ENCODE assay signal across 16 cellular contexts in the genomic region with DNA sequence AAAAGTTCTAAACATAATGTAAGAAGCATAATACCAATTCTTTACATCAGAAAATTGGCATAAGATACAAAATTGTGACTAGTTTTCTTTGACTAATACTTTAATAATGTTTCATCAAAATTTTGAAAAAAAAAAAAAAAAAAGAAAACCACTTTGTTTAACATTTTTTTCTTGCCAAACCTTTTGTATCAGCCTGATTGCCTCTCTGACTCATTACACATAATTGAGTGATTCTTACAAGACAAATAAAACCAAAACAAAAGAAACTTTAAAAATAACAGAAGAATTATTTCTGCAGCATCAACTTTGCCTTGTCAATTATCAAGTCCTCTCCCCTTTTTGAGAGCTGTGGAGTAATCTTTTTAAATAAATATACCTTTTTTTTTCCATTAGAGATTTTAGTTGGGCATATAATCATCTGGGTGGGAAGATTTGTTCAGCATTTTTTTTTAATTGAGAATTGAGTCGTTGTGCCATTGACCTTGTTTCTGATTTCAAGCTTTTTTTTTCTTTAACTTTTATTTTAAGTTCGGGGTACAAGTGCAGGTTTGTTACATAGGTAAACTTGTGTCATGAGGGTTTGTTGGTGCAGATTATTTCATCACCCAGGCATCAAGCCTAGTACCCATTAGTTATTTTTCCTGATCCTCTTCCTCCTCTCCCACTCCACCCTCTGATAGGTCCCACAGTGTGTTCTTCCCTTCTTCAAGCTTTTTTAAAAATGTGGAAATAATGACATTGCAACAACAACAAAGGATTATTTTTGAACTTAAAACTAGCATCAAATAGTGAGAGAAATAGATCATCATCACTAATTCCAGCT. TPM values are rescaled to one million over a fixed set of nuclear protein-coding genes. Genes with fewer than 3 reads are reported as not detected.
DNase-seq lines count a peak whose midpoint lies in the region; TF ChIP-seq lines count a peak whose summit lies in the region.
"Had no signal": no experiment of that assay in that cellular context is flagged by ENCODE, and none has a peak within 500 bp of the region (broad histone marks: within the 10 kb centered on the region; RNA-seq: fewer than 3 reads in every experiment).

No MANE protein-coding gene starts in this region.

- H3K4me3 Mint-ChIP-seq in T-helper 2 cell treated with Interferon-gamma antibody and Interleukin-4, amounts not matched to agents 5 μg/mL and 100 μg/mL, for 36 hours = no peak overlapping the region
- H3K4me3 Mint-ChIP-seq: activated T-cell treated with anti-CD3 and anti-CD28 coated beads, Interleukin-2, amount 50 U/mL, for 72 hours; natural killer cell treated with Interleukin-12 subunit alpha and Interleukin-12 subunit beta and Interleukin-15 and Interleukin-18, amount 100 ng/mL, for 72 hours had no signal

- peak overlapping the region; percentile 44 for H3K9ac ChIP-seq in HUES48 (ENCODE audit: low read depth, low read length)

- peaks cover 22% of the 10 kb centered on the region for H3K4me1 ChIP-seq in HUES48 (ENCODE audit: control insufficient read depth, insufficient read depth, low read length)
- H3K4me1 ChIP-seq in prostate gland (replicated peaks) = no peaks in the 10 kb centered on the region

- H3K27ac ChIP-seq in HUES48 (ENCODE audit: low read depth, low read length) (peak overlapping the region; percentile 67), prostate gland (no peak overlapping the region)
- H3K27ac ChIP-seq: brain microvascular endothelial cell had no signal

- no peaks in the 10 kb centered on the region for H3K36me3 ChIP-seq in HUES48 (ENCODE audit: control insufficient read depth, insufficient read depth, low read length)
- H3K36me3 ChIP-seq in prostate gland = no peaks in the 10 kb centered on the region
- H3K36me3 ChIP-seq: brain microvascular endothelial cell had no signal

- TF ChIP-seq POLR2A in prostate gland (IDR thresholded peaks at IDR 0.05) = no peak

- H3K27me3 Mint-ChIP-seq in T-helper 2 cell treated with Interferon-gamma antibody and Interleukin-4, amounts not matched to agents 5 μg/mL and 100 μg/mL, for 36 hours (ENCODE audit: low read depth) = peaks cover 13% of the 10 kb centered on the region

- intact Hi-C loops in prostate gland (cut with DNase I) = no loop called here

- H3K4me3 ChIP-seq in AG09309 (ENCODE audit: control insufficient read depth, low read depth, low read length) (no peak overlapping the region), HUES48 (ENCODE audit: low read depth, low read length) (peak overlapping the region; percentile 39; the same call in 1 of the 2 replicates), prostate gland (no peak overlapping the region)

- peak; percentile 48 for DNase-seq in AG09309 (ENCODE audit: low read depth)
- peak; percentile 31 for DNase-seq in dedifferentiated amniotic fluid mesenchymal stem cell (ENCODE audit: extremely low spot score)
- peak; percentile 3 to 68 for DNase-seq in lung microvascular endothelial cell (ENCODE audit: low read depth in 2 of 2)
- no peak for DNase-seq in stimulated activated CD4-positive, alpha-beta T cell treated with anti-CD3 and anti-CD28 coated beads, Interleukin-4, amount 100 ng/mL, for 24 hours
- no peak for DNase-seq in T-helper 2 cell treated with Interferon-gamma antibody and Interleukin-4, amounts not matched to agents 5 μg/mL and 100 μg/mL, for 36 hours (ENCODE audit: low spot score)
- no peak for DNase-seq in prostate gland (ENCODE audit: low spot score)
- DNase-seq in CD1c-positive myeloid dendritic cell (ENCODE audit: extremely low spot score) = no peak
- DNase-seq: activated T-cell treated with anti-CD3 and anti-CD28 coated beads, Interleukin-2, amount 50 U/mL, for 72 hours; C1 segment of cervical spinal cord; NCI-H1105 treated with DMSO at 0.1 percent for 48 hours; NCI-H526 treated with DMSO at 0.1 percent for 48 hours; SHP77 treated with DMSO at 0.1 percent for 48 hours; stimulated activated CD8-positive, alpha-beta memory T cell treated with anti-CD3 and anti-CD28 coated beads, Interleukin-4, amount 100 ng/mL, for 48 hours had no signal

- H3K9me3 Mint-ChIP-seq in T-helper 2 cell treated with Interferon-gamma antibody and Interleukin-4, amounts not matched to agents 5 μg/mL and 100 μg/mL, for 36 hours = no peaks in the 10 kb centered on the region
- H3K9me3 Mint-ChIP-seq: activated T-cell treated with anti-CD3 and anti-CD28 coated beads, Interleukin-2, amount 50 U/mL, for 72 hours; natural killer cell treated with Interleukin-12 subunit alpha and Interleukin-12 subunit beta and Interleukin-15 and Interleukin-18, amount 100 ng/mL, for 72 hours had no signal

- H3K9me3 ChIP-seq in HUES48 (ENCODE audit: control insufficient read depth, insufficient read depth, low read length) (peaks cover 7% of the 10 kb centered on the region; the same call in 1 of the 2 replicates), prostate gland (no peaks in the 10 kb centered on the region)

- 58% methylated on average over 2 of the region's 2 CpGs for WGBS in prostate gland

- H3K27me3 ChIP-seq in HUES48 (ENCODE audit: control insufficient read depth, insufficient read depth, low read length) (no peaks in the 10 kb centered on the region), prostate gland (replicated peaks; ENCODE audit: insufficient read depth) (no peaks in the 10 kb centered on the region)
- H3K27me3 ChIP-seq: brain microvascular endothelial cell had no signal

- H3K4me1 Mint-ChIP-seq in T-helper 2 cell treated with Interferon-gamma antibody and Interleukin-4, amounts not matched to agents 5 μg/mL and 100 μg/mL, for 36 hours (ENCODE audit: low read depth) = no peaks in the 10 kb centered on the region

- H3K36me3 Mint-ChIP-seq in T-helper 2 cell treated with Interferon-gamma antibody and Interleukin-4, amounts not matched to agents 5 μg/mL and 100 μg/mL, for 36 hours (ENCODE audit: low read depth) = no peaks in the 10 kb centered on the region

- no peak overlapping the region for H3K27ac Mint-ChIP-seq in T-helper 2 cell treated with Interferon-gamma antibody and Interleukin-4, amounts not matched to agents 5 μg/mL and 100 μg/mL, for 36 hours
- H3K27ac Mint-ChIP-seq: activated T-cell treated with anti-CD3 and anti-CD28 coated beads, Interleukin-2, amount 50 U/mL, for 72 hours; natural killer cell treated with Interleukin-12 subunit alpha and Interleukin-12 subunit beta and Interleukin-15 and Interleukin-18, amount 100 ng/mL, for 72 hours had no signal

- TF ChIP-seq CTCF in AG09309 (IDR thresholded peaks at IDR 0.05; ENCODE audit: control insufficient read depth, insufficient read depth, low read depth, low read length, missing control alignments) = no peak
- no peak for TF ChIP-seq CTCF in prostate gland (IDR thresholded peaks at IDR 0.05)

RNA-seq across cellular contexts. Expression of gene HMGA2, which starts 45.8 kb away (rescaled TPM):
- total RNA-seq in lung microvascular endothelial cell (3.4 and 7.8 TPM in 2 replicates), prostate gland (under 1 TPM; 0.09 to 0.28 TPM)
- total RNA-seq: activated T-cell treated with anti-CD3 and anti-CD28 coated beads, Interleukin-2, amount 50 U/mL, for 72 hours; natural killer cell treated with Interleukin-12 subunit alpha and Interleukin-12 subunit beta and Interleukin-15 and Interleukin-18, amount 100 ng/mL, for 72 hours had no signal

Comparison
In these comparisons a context has a peak if more than half of its experiments do, and no peak if none do; other contexts are left out.
1. DNase-seq: peak in AG09309 (single experiment), dedifferentiated amniotic fluid mesenchymal stem cell (single experiment) and lung microvascular endothelial cell (2 of 2); none in stimulated activated CD4-positive, alpha-beta T cell treated with anti-CD3 and anti-CD28 coated beads, Interleukin-4, amount 100 ng/mL, for 24 hours (single experiment), T-helper 2 cell treated with Interferon-gamma antibody and Interleukin-4, amounts not matched to agents 5 μg/mL and 100 μg/mL, for 36 hours (single experiment), prostate gland (single experiment) and CD1c-positive myeloid dendritic cell (single experiment).